ENCODE assay signal across 29 cellular contexts in the genomic region with DNA sequence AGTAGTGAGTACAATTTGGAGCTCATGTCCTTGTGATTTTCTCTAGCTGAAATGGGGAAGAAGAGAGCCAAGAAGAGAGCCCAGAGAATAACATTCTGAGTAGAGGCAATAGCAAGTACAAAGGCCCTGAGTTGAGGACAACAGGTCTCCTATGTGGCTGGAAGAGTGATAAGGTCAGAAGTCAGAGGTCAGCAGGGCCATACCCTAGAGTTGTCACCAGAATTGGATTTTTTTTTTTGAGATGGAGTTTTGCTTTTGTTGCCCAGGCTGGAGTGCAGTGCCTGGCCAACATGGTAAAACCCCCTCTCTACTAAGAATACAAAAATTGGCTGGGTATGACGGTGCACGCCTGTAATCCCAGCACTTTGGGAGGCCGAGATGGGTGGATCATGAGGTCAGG.
"Had no signal": no experiment of that assay in that cellular context is flagged by ENCODE, and none has a peak within 500 bp of the region (broad histone marks: within the 10 kb centered on the region; RNA-seq: fewer than 3 reads in every experiment).

No MANE protein-coding gene starts in this region.

- H3K9me3 Mint-ChIP-seq: stimulated activated effector memory CD8-positive, alpha-beta T cell treated with anti-CD3 and anti-CD28 coated beads, Interleukin-12 subunit alpha, Interleukin-12 subunit beta, amount 100 ng/mL, for 72 hours; stimulated activated memory B cell treated with anti-CD40 and anti-IgM and Interleukin-4, amounts not matched to agents 10 μg/mL and 1 μg/mL and 100 μg/mL, for 72 hours; stimulated activated naive B cell treated with anti-CD40 and anti-IgM and Interleukin-4, amounts not matched to agents 10 μg/mL and 1 μg/mL and 100 μg/mL, for 72 hours; stimulated activated naive CD8-positive, alpha-beta T cell treated with anti-CD3 and anti-CD28 coated beads, Interleukin-15, amount 100 ng/mL, for 72 hours; stimulated activated naive CD8-positive, alpha-beta T cell treated with anti-CD3 and anti-CD28 coated beads, Interleukin-15, Interleukin-2, amounts not matched to agents 100 ng/mL and 50 ng/mL, for 24 hours; type B pancreatic cell had no signal

- FAIRE-seq: urothelium cell line had no signal

- H3K27me3 ChIP-seq: testis, thyroid gland, vagina had no signal

- DNase-seq: stimulated activated CD4-positive, alpha-beta T cell treated with anti-CD3 and anti-CD28 coated beads, Interleukin-2, amount 100 ng/mL, for 48 hours; stimulated activated CD4-positive, alpha-beta T cell treated with anti-CD3 and anti-CD28 coated beads, Interleukin-4, amount 100 ng/mL, for 1 hour; stimulated activated CD4-positive, alpha-beta T cell treated with anti-CD3 and anti-CD28 coated beads, Interleukin-4, amount 100 ng/mL, for 24 hours; stimulated activated CD4-positive, alpha-beta T cell treated with anti-CD3 and anti-CD28 coated beads, Interleukin-4, amount 100 ng/mL, for 4 hours; stimulated activated CD8-positive, alpha-beta memory T cell treated with anti-CD3 and anti-CD28 coated beads, Interleukin-4, amount 100 ng/mL, for 48 hours; stimulated activated naive B cell treated with anti-CD40 and anti-IgM and Interleukin-4, amounts not matched to agents 10 μg/mL and 1 μg/mL and 100 μg/mL, for 72 hours; stimulated activated naive CD4-positive, alpha-beta T cell; stimulated activated naive CD4-positive, alpha-beta T cell treated with Interleukin-2 at 50 U/mL for 16 hours; stimulated activated naive CD8-positive, alpha-beta T cell treated with anti-CD3 and anti-CD28 coated beads, Interleukin-15, amount 100 ng/mL, for 72 hours; stimulated activated naive CD8-positive, alpha-beta T cell treated with anti-CD3 and anti-CD28 coated beads, Interleukin-15, Interleukin-2, amounts not matched to agents 100 U/mL and 50 U/mL, for 24 hours; stomach; substantia nigra; testis; thyroid gland; tibial artery; transverse colon; trophoblast cell; upper lobe of left lung; upper lobe of right lung; uterus had no signal

- H3K27ac ChIP-seq: stomach, suprapubic skin, testis, thoracic aorta, thyroid gland, tibial artery, tibial nerve, transverse colon, upper lobe of left lung, upper lobe of right lung, uterus, vagina had no signal

- H3K9me3 ChIP-seq: stomach, suprapubic skin, testis, thoracic aorta, thyroid gland, tibial artery, tibial nerve, transverse colon, upper lobe of left lung, upper lobe of right lung, uterus, vagina had no signal

- H3K4me3 ChIP-seq: stomach, suprapubic skin, testis, thoracic aorta, thyroid gland, tibial artery, tibial nerve, transverse colon, upper lobe of left lung, upper lobe of right lung, uterus, vagina had no signal

- H3K36me3 ChIP-seq: stomach, suprapubic skin, thoracic aorta, thyroid gland, tibial artery, tibial nerve, transverse colon, upper lobe of left lung, upper lobe of right lung, uterus, vagina had no signal

- H3K27ac Mint-ChIP-seq: stimulated activated effector memory CD8-positive, alpha-beta T cell treated with anti-CD3 and anti-CD28 coated beads, Interleukin-12 subunit alpha, Interleukin-12 subunit beta, amount 100 ng/mL, for 72 hours; stimulated activated memory B cell treated with anti-CD40 and anti-IgM and Interleukin-4, amounts not matched to agents 10 μg/mL and 1 μg/mL and 100 μg/mL, for 72 hours; stimulated activated naive B cell treated with anti-CD40 and anti-IgM and Interleukin-4, amounts not matched to agents 10 μg/mL and 1 μg/mL and 100 μg/mL, for 72 hours; stimulated activated naive CD8-positive, alpha-beta T cell treated with anti-CD3 and anti-CD28 coated beads, Interleukin-15, Interleukin-2, amounts not matched to agents 100 ng/mL and 50 ng/mL, for 24 hours; type B pancreatic cell had no signal

- H3K4me3 Mint-ChIP-seq: stimulated activated effector memory CD8-positive, alpha-beta T cell treated with anti-CD3 and anti-CD28 coated beads, Interleukin-12 subunit alpha, Interleukin-12 subunit beta, amount 100 ng/mL, for 72 hours; stimulated activated memory B cell treated with anti-CD40 and anti-IgM and Interleukin-4, amounts not matched to agents 10 μg/mL and 1 μg/mL and 100 μg/mL, for 72 hours; stimulated activated naive B cell treated with anti-CD40 and anti-IgM and Interleukin-4, amounts not matched to agents 10 μg/mL and 1 μg/mL and 100 μg/mL, for 72 hours; stimulated activated naive CD8-positive, alpha-beta T cell treated with anti-CD3 and anti-CD28 coated beads, Interleukin-15, amount 100 ng/mL, for 72 hours; stimulated activated naive CD8-positive, alpha-beta T cell treated with anti-CD3 and anti-CD28 coated beads, Interleukin-15, Interleukin-2, amounts not matched to agents 100 ng/mL and 50 ng/mL, for 24 hours; type B pancreatic cell had no signal

- H3K36me3 Mint-ChIP-seq: stimulated activated effector memory CD8-positive, alpha-beta T cell treated with anti-CD3 and anti-CD28 coated beads, Interleukin-12 subunit alpha, Interleukin-12 subunit beta, amount 100 ng/mL, for 72 hours; stimulated activated memory B cell treated with anti-CD40 and anti-IgM and Interleukin-4, amounts not matched to agents 10 μg/mL and 1 μg/mL and 100 μg/mL, for 72 hours; stimulated activated naive B cell treated with anti-CD40 and anti-IgM and Interleukin-4, amounts not matched to agents 10 μg/mL and 1 μg/mL and 100 μg/mL, for 72 hours; type B pancreatic cell had no signal

- H3K4me1 ChIP-seq: testis had no signal

- ATAC-seq: stimulated activated effector memory CD8-positive, alpha-beta T cell treated with anti-CD3 and anti-CD28 coated beads, Interleukin-12 subunit alpha, Interleukin-12 subunit beta, amount 100 ng/mL, for 72 hours; stimulated activated memory B cell treated with anti-CD40 and anti-IgM and Interleukin-4, amounts not matched to agents 10 μg/mL and 1 μg/mL and 100 μg/mL, for 72 hours; stimulated activated naive B cell treated with anti-CD40 and anti-IgM and Interleukin-4, amounts not matched to agents 10 μg/mL and 1 μg/mL and 100 μg/mL, for 72 hours; stimulated activated naive CD8-positive, alpha-beta T cell treated with anti-CD3 and anti-CD28 coated beads, Interleukin-15, amount 100 ng/mL, for 72 hours; stimulated activated naive CD8-positive, alpha-beta T cell treated with anti-CD3 and anti-CD28 coated beads, Interleukin-15, Interleukin-2, amounts not matched to agents 100 U/mL and 50 U/mL, for 24 hours; upper lobe of right lung had no signal
